In the genomic region with DNA sequence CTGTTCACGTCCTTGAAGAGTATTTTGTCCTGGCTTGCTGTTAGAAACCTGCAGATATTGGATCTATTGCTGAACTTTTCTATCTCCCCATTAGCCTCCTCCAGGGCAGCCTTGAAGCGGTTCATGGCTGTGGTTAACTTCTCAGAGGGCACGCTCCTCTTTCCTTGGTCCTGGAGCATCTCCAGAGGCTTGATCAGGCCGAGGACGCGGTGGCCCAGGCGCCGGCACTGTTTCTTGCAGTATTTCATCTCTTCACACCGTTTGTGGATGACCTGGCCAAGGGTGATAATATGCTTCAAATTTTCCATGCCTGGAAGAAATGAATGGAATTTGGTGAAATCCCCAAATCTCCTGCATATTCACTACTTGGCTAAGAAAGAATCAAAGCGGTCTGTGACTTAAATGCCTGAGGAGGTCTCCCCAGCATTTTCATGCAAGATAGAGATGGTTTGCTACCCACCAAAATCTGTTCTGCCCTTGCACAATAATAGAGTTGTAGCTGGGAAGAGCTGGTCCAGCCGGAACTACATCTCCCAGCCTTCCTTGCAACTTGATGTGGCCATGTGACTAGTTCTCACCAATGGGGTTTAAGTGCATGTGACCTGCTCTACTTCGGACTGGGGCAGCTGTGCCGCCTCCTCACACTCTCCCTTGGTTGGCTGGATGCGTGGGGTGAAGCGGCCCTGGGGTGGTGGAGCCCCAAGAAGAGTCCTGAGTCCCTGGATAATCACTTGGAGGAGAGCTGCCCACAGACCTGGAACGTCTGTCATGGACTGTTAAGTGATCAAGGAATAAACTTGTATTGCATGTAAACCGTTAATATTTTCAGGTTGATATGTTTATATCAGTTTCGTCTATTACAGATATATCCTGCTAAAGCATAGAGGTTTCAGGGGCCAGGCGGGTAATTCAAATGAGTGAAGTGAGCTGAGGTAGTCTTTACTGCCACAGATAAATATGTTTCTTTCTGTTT, we compare ENCODE assay signal across 8 cellular contexts. TPM values are rescaled to one million over a fixed set of nuclear protein-coding genes. Genes with fewer than 3 reads are reported as not detected.
DNase-seq lines count a peak whose midpoint lies in the region; ATAC-seq, FAIRE-seq and TF ChIP-seq lines count a peak whose summit lies in the region.

No MANE protein-coding gene starts in this region.

- H3K27me3 Mint-ChIP-seq in WTC11 (ENCODE audit: low read depth): peaks cover 23% of the 10 kb centered on the region
- no peaks in the 10 kb centered on the region for H3K27me3 Mint-ChIP-seq in chondrocyte (ENCODE audit: low read depth)

- in situ Hi-C loops in GM18951 (cut with MboI; ENCODE audit: low sequenced_read_pairs, unreplicated experiment): no loop called here

- H3K9me3 ChIP-seq in kidney (ENCODE audit: control insufficient read depth in 1 of 2, low read length in 2 of 2): no peaks in the 10 kb centered on the region

- H3K36me3 ChIP-seq in kidney (ENCODE audit: control insufficient read depth in 1 of 2, insufficient read depth in 2 of 2, low read length in 2 of 2): no peaks in the 10 kb centered on the region

- H3K27ac ChIP-seq in kidney (ENCODE audit: low read depth in 2 of 2, low read length in 2 of 2): no peak overlapping the region

- H3K4me3 Mint-ChIP-seq in WTC11 (peak overlapping the region; percentile 76), chondrocyte (ENCODE audit: unreplicated experiment) (peak overlapping the region; percentile 89)

- peak; percentile 54 for TF ChIP-seq POLR2A in GM18951 (IDR thresholded peaks at IDR 0.05; ENCODE audit: extremely low read depth, insufficient read depth, insufficient read length)

- H3K36me3 Mint-ChIP-seq in WTC11 (peaks cover 6% of the 10 kb centered on the region; the same call in 1 of the 2 replicates), chondrocyte (ENCODE audit: low read depth) (peaks cover 4% of the 10 kb centered on the region)

- intact Hi-C loops in kidney (cut with DNase I): no loop called here

- H3K27ac Mint-ChIP-seq in WTC11 (no peak overlapping the region), chondrocyte (ENCODE audit: unreplicated experiment) (peak overlapping the region; percentile 86)

- POLR2A ChIA-PET in WTC11 (lab: Charles Lee): interaction anchor here (1.5 kb wide), 1 partner anchor 28 kb away, joined by 6 read pairs; the partner anchor contains the start of gene RFWD3

- H3K9me3 Mint-ChIP-seq in WTC11 (no peaks in the 10 kb centered on the region), chondrocyte (ENCODE audit: low read depth) (no peaks in the 10 kb centered on the region)

- peak overlapping the region in 1 of 2 donors; percentile 42 for H3K9ac ChIP-seq in kidney (ENCODE audit: low read length in 2 of 2)

- peak; percentile 72 for DNase-seq in AG09319 (ENCODE audit: extremely low read depth, low read depth)
- peak; percentile 92 for DNase-seq in NCI-H226
- DNase-seq in WTC11 (ENCODE audit: low spot score): peak; percentile 72
- DNase-seq in chondrocyte (ENCODE audit: low spot score): no peak
- DNase-seq in kidney: peak; percentile 83
- peak; percentile 27 to 65 (median 37) for DNase-seq in stimulated activated CD4-positive, alpha-beta T cell treated with anti-CD3 and anti-CD28 coated beads, Interleukin-12 subunit alpha, Interleukin-12 subunit beta, amount 100 ng/mL, for 48 hours (ENCODE audit: low read depth in 2 of 3, low spot score in 1 of 3)

- H3K4me1 Mint-ChIP-seq in WTC11: peaks cover 13% of the 10 kb centered on the region
- H3K4me1 Mint-ChIP-seq in chondrocyte (ENCODE audit: low read depth): peaks cover 11% of the 10 kb centered on the region

- ATAC-seq in HG03139 (IDR thresholded peaks at IDR 0.05; ENCODE audit: unreplicated experiment) (peak; percentile 93), WTC11 (peak; percentile 95)

- peak overlapping the region; percentile 78 to 81 for H3K4me3 ChIP-seq in kidney (ENCODE audit: low read length in 2 of 2)

- peaks cover 0 to 3% of the 10 kb centered on the region in 2 donors for H3K4me1 ChIP-seq in kidney (ENCODE audit: control insufficient read depth in 1 of 2, insufficient read depth in 1 of 2, low read depth in 1 of 2, low read length in 2 of 2)

- CTCF ChIA-PET in WTC11 (lab: Charles Lee): interaction anchor here (0.5 to 1.7 kb wide), 5 partner anchors 11 to 415 kb away, joined by 3 to 14 read pairs (median 4); no protein-coding TSS in a partner anchor

- no peak for FAIRE-seq in kidney (lab: Jason Lieb, UNC)

- no peak for TF ChIP-seq CTCF in AG09319 (IDR thresholded peaks at IDR 0.05; ENCODE audit: low read depth, low read length)
- no peak for TF ChIP-seq CTCF in WTC11 (IDR thresholded peaks at IDR 0.05)
- TF ChIP-seq CTCF in chondrocyte (IDR thresholded peaks at IDR 0.05): no peak
- TF ChIP-seq CTCF in kidney (IDR thresholded peaks at IDR 0.05; ENCODE audit: borderline replicate concordance, extremely low read depth, insufficient read depth): no peak

TF ChIP-seq in WTC11, 78 proteins besides CTCF, POLR2A, EP300 and RAD21 (continues in another document):
- TF ChIP-seq NFE2L1 (CRISPR knock-in tag; IDR thresholded peaks at IDR 0.05): no peak
- TF ChIP-seq, protein P1, sequence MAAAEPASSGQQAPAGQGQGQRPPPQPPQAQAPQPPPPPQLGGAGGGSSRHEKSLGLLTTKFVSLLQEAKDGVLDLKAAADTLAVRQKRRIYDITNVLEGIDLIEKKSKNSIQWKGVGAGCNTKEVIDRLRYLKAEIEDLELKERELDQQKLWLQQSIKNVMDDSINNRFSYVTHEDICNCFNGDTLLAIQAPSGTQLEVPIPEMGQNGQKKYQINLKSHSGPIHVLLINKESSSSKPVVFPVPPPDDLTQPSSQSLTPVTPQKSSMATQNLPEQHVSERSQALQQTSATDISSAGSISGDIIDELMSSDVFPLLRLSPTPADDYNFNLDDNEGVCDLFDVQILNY (CRISPR knock-in tag; IDR thresholded peaks at IDR 0.05): no peak
- TF ChIP-seq, protein P2, sequence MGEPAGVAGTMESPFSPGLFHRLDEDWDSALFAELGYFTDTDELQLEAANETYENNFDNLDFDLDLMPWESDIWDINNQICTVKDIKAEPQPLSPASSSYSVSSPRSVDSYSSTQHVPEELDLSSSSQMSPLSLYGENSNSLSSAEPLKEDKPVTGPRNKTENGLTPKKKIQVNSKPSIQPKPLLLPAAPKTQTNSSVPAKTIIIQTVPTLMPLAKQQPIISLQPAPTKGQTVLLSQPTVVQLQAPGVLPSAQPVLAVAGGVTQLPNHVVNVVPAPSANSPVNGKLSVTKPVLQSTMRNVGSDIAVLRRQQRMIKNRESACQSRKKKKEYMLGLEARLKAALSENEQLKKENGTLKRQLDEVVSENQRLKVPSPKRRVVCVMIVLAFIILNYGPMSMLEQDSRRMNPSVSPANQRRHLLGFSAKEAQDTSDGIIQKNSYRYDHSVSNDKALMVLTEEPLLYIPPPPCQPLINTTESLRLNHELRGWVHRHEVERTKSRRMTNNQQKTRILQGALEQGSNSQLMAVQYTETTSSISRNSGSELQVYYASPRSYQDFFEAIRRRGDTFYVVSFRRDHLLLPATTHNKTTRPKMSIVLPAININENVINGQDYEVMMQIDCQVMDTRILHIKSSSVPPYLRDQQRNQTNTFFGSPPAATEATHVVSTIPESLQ (CRISPR knock-in tag; IDR thresholded peaks at IDR 0.05): no peak
- TF ChIP-seq USF2 (CRISPR knock-in tag; IDR thresholded peaks at IDR 0.05): peak; percentile 99
- TF ChIP-seq ETV6 (CRISPR knock-in tag; IDR thresholded peaks at IDR 0.05): no peak
- no peak for TF ChIP-seq ZBTB21 (CRISPR knock-in tag; IDR thresholded peaks at IDR 0.05; ENCODE audit: borderline replicate concordance)
- TF ChIP-seq, protein P3, sequence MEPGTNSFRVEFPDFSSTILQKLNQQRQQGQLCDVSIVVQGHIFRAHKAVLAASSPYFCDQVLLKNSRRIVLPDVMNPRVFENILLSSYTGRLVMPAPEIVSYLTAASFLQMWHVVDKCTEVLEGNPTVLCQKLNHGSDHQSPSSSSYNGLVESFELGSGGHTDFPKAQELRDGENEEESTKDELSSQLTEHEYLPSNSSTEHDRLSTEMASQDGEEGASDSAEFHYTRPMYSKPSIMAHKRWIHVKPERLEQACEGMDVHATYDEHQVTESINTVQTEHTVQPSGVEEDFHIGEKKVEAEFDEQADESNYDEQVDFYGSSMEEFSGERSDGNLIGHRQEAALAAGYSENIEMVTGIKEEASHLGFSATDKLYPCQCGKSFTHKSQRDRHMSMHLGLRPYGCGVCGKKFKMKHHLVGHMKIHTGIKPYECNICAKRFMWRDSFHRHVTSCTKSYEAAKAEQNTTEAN (CRISPR knock-in tag; IDR thresholded peaks at IDR 0.05): no peak
- peak; percentile 50; the same call in 1 of the 2 replicates for TF ChIP-seq GABPB1 (CRISPR knock-in tag; IDR thresholded peaks at IDR 0.05)
- no peak for TF ChIP-seq MXD4 (CRISPR knock-in tag; IDR thresholded peaks at IDR 0.05; ENCODE audit: borderline replicate concordance)
- peak; percentile 58 for TF ChIP-seq ZNF423 (CRISPR knock-in tag; IDR thresholded peaks at IDR 0.05)
- no peak for TF ChIP-seq FOXP4 (CRISPR knock-in tag; IDR thresholded peaks at IDR 0.05)

RNA-seq across cellular contexts. Expression of gene MLKL, which starts 4.9 kb away (rescaled TPM):
- total RNA-seq in WTC11 (2021) (4.3 to 5.0 TPM (median 4.4 TPM) in 3 replicates), chondrocyte (2.7 to 3.4 TPM in 2 of 3 replicates, not detected in the other), kidney (19.4 TPM)
- polyA plus RNA-seq in kidney (ENCODE audit: insufficient read depth, low read depth, low replicate concordance): 7.3 TPM

RNA-seq across cellular contexts. Expression of gene RFWD3, which starts 29.1 kb away (rescaled TPM):
- total RNA-seq in WTC11 (2021) (78.8 to 109 TPM (median 86.2 TPM) in 3 replicates), chondrocyte (22.3 to 32.2 TPM (median 23.2 TPM) in 3 replicates), kidney (26.0 TPM)
- polyA plus RNA-seq in kidney (ENCODE audit: insufficient read depth, low read depth, low replicate concordance): 5.8 TPM
